35 cellular contexts compared by ENCODE assay signal in genomic region chr20:55242853-55243252, GRCh38.
"Had no signal": no experiment of that assay in that cellular context is flagged by ENCODE, and none has a peak within 500 bp of the region (broad histone marks: within the 10 kb centered on the region; RNA-seq: fewer than 3 reads in every experiment).

No MANE protein-coding gene starts in this region.

- FAIRE-seq: astrocyte, bronchial epithelial cell had no signal

- H3K4me3 ChIP-seq: adrenal gland, ascending aorta, body of pancreas, breast epithelium, cardiac muscle cell had no signal

- DNase-seq: activated effector memory CD4-positive, alpha-beta T cell treated with anti-CD3 and anti-CD28 coated beads, Interleukin-2, amount 50 U/mL, for 16 hours; activated effector memory CD4-positive, alpha-beta T cell treated with Interleukin-2 at 50 U/mL for 16 hours; activated gamma-delta T cell; activated gamma-delta T cell treated with Interleukin-2 at 50 U/mL for 16 hours; activated naive CD4-positive, alpha-beta T cell; activated naive CD4-positive, alpha-beta T cell treated with anti-CD3 and anti-CD28 coated beads for 36 hours; activated naive CD4-positive, alpha-beta T cell treated with anti-CD3 and anti-CD28 coated beads, Interleukin-2, amount 10 ng/mL, durations not matched to agents 7 days and 5 days; activated naive CD4-positive, alpha-beta T cell treated with anti-CD3 and anti-CD28 coated beads, Interleukin-2, amount 50 U/mL, for 16 hours; activated naive CD4-positive, alpha-beta T cell treated with Interleukin-2 at 50 U/mL for 16 hours; activated naive CD8-positive, alpha-beta T cell treated with anti-CD3 and anti-CD28 coated beads for 36 hours; activated naive CD8-positive, alpha-beta T cell treated with anti-CD3 and anti-CD28 coated beads, Interleukin-2, amount 10 ng/mL, durations not matched to agents 7 days and 5 days; activated naive CD8-positive, alpha-beta T cell treated with anti-CD3 and anti-CD28 coated beads, Interleukin-2, amount 50 U/mL, for 24 hours; activated T-cell treated with anti-CD3 and anti-CD28 coated beads for 4 hours; activated T-cell treated with anti-CD3 and anti-CD28 coated beads, Interleukin-2, amount 50 U/mL, for 1 hour; activated T-cell treated with anti-CD3 and anti-CD28 coated beads, Interleukin-2, amount 50 U/mL, for 24 hours; activated T-cell treated with anti-CD3 and anti-CD28 coated beads, Interleukin-2, amount 50 U/mL, for 4 hours; activated T-cell treated with anti-CD3 and anti-CD28 coated beads, Interleukin-2, amount 50 U/mL, for 48 hours; activated T-cell treated with anti-CD3 and anti-CD28 coated beads, Interleukin-2, amount 50 U/mL, for 72 hours; adrenal gland; amniotic stem cell; amygdala; anterior cingulate cortex; aorta; body of pancreas; brain microvascular endothelial cell; caudate nucleus; central memory CD4-positive, alpha-beta T cell; cerebellar nuclear complex had no signal

- H3K27me3 ChIP-seq: adrenal gland, ascending aorta, body of pancreas, brain microvascular endothelial cell, breast epithelium, cardiac muscle cell had no signal

- H3K27ac ChIP-seq: adrenal gland, ascending aorta, body of pancreas, brain microvascular endothelial cell, breast epithelium, cardiac muscle cell had no signal

- ATAC-seq: activated naive CD4-positive, alpha-beta T cell treated with anti-CD3 and anti-CD28 coated beads, Interleukin-2, amount 50 U/mL, for 72 hours; activated naive CD8-positive, alpha-beta T cell treated with anti-CD3 and anti-CD28 coated beads, Interleukin-2, amount 50 U/mL, for 24 hours; activated T-cell treated with anti-CD3 and anti-CD28 coated beads, Interleukin-2, amount 50 U/mL, for 4 hours; activated T-cell treated with anti-CD3 and anti-CD28 coated beads, Interleukin-2, amount 50 U/mL, for 72 hours; activated T-helper 17 cell treated with anti-CD3 and anti-CD28 coated beads, Interleukin-2, amount 50 U/mL, for 72 hours; body of pancreas had no signal

- H3K4me1 ChIP-seq: adrenal gland, ascending aorta, body of pancreas, breast epithelium had no signal

- H3K36me3 ChIP-seq: adrenal gland, ascending aorta, brain microvascular endothelial cell, breast epithelium, cardiac muscle cell had no signal

- H3K9me3 ChIP-seq: adrenal gland, ascending aorta, body of pancreas, breast epithelium had no signal
